8 cellular contexts compared by ENCODE assay signal in the genomic region with DNA sequence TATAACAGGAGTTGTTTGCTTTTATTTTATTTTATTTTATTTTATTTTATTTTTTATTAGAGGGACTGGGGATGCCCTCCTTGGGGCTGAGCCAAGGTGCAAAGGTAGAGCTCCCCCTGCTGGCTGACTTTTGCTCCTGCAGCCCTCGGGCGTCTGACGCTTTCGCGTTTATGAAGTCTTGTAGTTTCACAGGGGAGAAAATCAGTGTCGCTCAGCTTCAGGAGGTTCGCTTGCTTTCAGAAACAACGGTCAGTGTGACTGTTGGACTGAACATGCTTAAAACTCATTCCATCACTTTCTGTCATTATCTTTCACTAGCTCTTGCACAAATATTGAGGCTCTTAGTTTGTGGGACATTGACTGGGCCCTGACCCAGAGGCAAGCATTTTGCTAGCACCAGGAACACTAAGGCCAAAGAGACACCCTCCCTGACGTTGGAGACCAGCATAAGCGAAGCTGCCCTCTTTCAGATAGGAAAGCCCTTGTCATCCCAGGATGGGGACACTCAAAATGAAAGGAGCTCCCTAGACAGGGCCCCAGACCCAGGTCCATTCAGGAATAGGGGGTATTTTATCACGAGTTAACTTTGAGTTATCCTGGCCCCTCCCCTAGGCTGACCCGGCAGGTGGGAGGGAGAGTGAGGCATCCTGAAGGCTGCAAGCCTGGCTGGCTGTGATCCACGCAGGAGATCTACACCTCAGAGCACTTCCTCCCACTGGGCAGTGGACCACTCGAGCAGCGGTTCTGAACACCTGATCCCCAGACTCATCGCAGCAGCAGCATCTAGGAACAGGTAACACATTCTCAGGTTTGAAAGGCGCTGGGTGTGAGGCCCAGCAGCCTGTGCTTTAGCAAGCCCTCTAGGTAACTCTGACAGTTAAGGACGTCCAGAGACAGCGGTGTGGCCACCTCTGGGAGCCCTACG. TPM values are rescaled to one million over a fixed set of nuclear protein-coding genes. Genes with fewer than 3 reads are reported as not detected.
A peak's percentile ranks its signal among the peaks of the same experiment; 100 is the strongest.
DNase-seq lines count a peak whose midpoint lies in the region; ATAC-seq and TF ChIP-seq lines count a peak whose summit lies in the region.

No MANE protein-coding gene starts in this region.

- no peaks in the 10 kb centered on the region for H3K79me1 ChIP-seq in trophoblast cell (ENCODE audit: low read length)

- TF ChIP-seq EP300 in gastroesophageal sphincter (IDR thresholded peaks at IDR 0.05) (no peak), tibial nerve (IDR thresholded peaks at IDR 0.05) (peak in 1 of 2 donors; percentile 35)

- no peak overlapping the region for H4K8ac ChIP-seq in trophoblast cell (ENCODE audit: low read depth, low read length)

- H3K4me1 ChIP-seq in gastroesophageal sphincter (peaks cover 0 to 25% (median 3%) of the 10 kb centered on the region in 3 donors), trophoblast cell (ENCODE audit: control insufficient read depth in 1 of 2, insufficient read depth in 2 of 2, low read length in 2 of 2) (no peaks in the 10 kb centered on the region), tibial nerve (peaks cover 0 to 28% (median 0%) of the 10 kb centered on the region in 4 donors)

- H4K91ac ChIP-seq in trophoblast cell (ENCODE audit: low read depth, low read length) = no peak overlapping the region

- H3K4me3 ChIP-seq in gastroesophageal sphincter (no peak overlapping the region), trophoblast cell (ENCODE audit: low read depth, low read length) (no peak overlapping the region), tibial nerve (no peak overlapping the region)

- no peak overlapping the region for H3K4me2 ChIP-seq in trophoblast cell (ENCODE audit: low read length)

- H3K4ac ChIP-seq in trophoblast cell (ENCODE audit: low read depth, low read length) = no peak overlapping the region

- H3K9ac ChIP-seq in trophoblast cell (ENCODE audit: low read length) = no peak overlapping the region

- TF ChIP-seq CTCF in gastroesophageal sphincter (IDR thresholded peaks at IDR 0.05) (peak; percentile 85 to 97 (median 91)), tibial nerve (IDR thresholded peaks at IDR 0.05) (peak; percentile 76 to 97 (median 94))

- peak; percentile 63 for ATAC-seq in gastroesophageal sphincter

- H3K27ac ChIP-seq in gastroesophageal sphincter = no peak overlapping the region
- no peak overlapping the region for H3K27ac ChIP-seq in trophoblast cell (ENCODE audit: low read depth, low read length)
- H3K27ac ChIP-seq in tibial nerve = no peak overlapping the region

- H3K36me3 ChIP-seq in gastroesophageal sphincter (no peaks in the 10 kb centered on the region), trophoblast cell (ENCODE audit: control insufficient read depth in 1 of 2, insufficient read depth in 2 of 2, low read length in 2 of 2) (no peaks in the 10 kb centered on the region), tibial nerve (no peaks in the 10 kb centered on the region)

- no peak for TF ChIP-seq POLR2A in gastroesophageal sphincter (IDR thresholded peaks at IDR 0.05)
- TF ChIP-seq POLR2A in tibial nerve (IDR thresholded peaks at IDR 0.05) = no peak

- DNase-seq in NCI-H510A treated with DMSO at 0.1 percent for 48 hours (lab: John Stamatoyannopoulos, UW) = peak; percentile 88
- no peak for DNase-seq in NCI-H510A (lab: John Stamatoyannopoulos, UW)
- peak; percentile 60 for DNase-seq in HPDE6-E6E7 (ENCODE audit: extremely low spot score)
- DNase-seq in SHP77 (lab: John Stamatoyannopoulos, UW) = peak; percentile 37 to 46
- peak; percentile 62 for DNase-seq in activated T-helper 9 cell treated with anti-CD3 and anti-CD28 coated beads, Interleukin-2, amount 50 U/mL, for 16 hours (ENCODE audit: low read depth)
- peak; percentile 67 to 93 for DNase-seq in trophoblast cell
- peak; percentile 45 to 66 for DNase-seq in tibial nerve (ENCODE audit: low spot score in 2 of 2)

- H2BK12ac ChIP-seq in trophoblast cell (ENCODE audit: low read length) = no peak overlapping the region

- H2AK5ac ChIP-seq in trophoblast cell (ENCODE audit: low read length) = no peak overlapping the region

- H3K79me2 ChIP-seq in trophoblast cell (ENCODE audit: control insufficient read depth, insufficient read depth, low read length, poor library complexity) = no peaks in the 10 kb centered on the region

- H3K9me3 ChIP-seq in gastroesophageal sphincter = no peaks in the 10 kb centered on the region
- no peaks in the 10 kb centered on the region for H3K9me3 ChIP-seq in trophoblast cell (ENCODE audit: insufficient read depth, low read depth, low read length)
- no peaks in the 10 kb centered on the region for H3K9me3 ChIP-seq in tibial nerve

- H3K27me3 ChIP-seq in gastroesophageal sphincter (no peaks in the 10 kb centered on the region), trophoblast cell (ENCODE audit: insufficient read depth, low read length) (no peaks in the 10 kb centered on the region), tibial nerve (no peaks in the 10 kb centered on the region)

- H4K12ac ChIP-seq in trophoblast cell (ENCODE audit: low read depth, low read length) = no peak overlapping the region

- no peak overlapping the region for H3K14ac ChIP-seq in trophoblast cell (ENCODE audit: low read length)

- no peak overlapping the region for H3K18ac ChIP-seq in trophoblast cell (ENCODE audit: low read length)

- 2 to 27% methylated on average over 8 to 10 of the region's 20 CpGs for WGBS in gastroesophageal sphincter (ENCODE audit: low coverage in 1 of 2), 2 donors
- WGBS in trophoblast cell (ENCODE audit: extremely low coverage, insufficient coverage, insufficient read length) = no CpG with 5 or more reads among the region's 20 CpGs
- 52 to 53% methylated on average over 20 of the region's 20 CpGs for WGBS in tibial nerve, 2 donors

- no peak overlapping the region for H2AFZ ChIP-seq in trophoblast cell (ENCODE audit: insufficient read depth, low read length, poor library complexity)

- no peak overlapping the region for H2BK120ac ChIP-seq in trophoblast cell (ENCODE audit: insufficient read depth, low read length, poor library complexity)

- H3K23ac ChIP-seq in trophoblast cell (ENCODE audit: low read length) = no peak overlapping the region

- H2BK5ac ChIP-seq in trophoblast cell (ENCODE audit: low read depth, low read length, poor library complexity) = no peak overlapping the region

RNA-seq across cellular contexts. Expression of gene LGALSL, which starts 34.4 kb away (rescaled TPM):
- total RNA-seq in gastroesophageal sphincter (10 to 100 TPM in 3 of 4 donors, 1 to 10 TPM in 1; 8.3 to 18.1 (median 12.8) TPM), tibial nerve (10 to 100 TPM; 13.8 to 33.4 (median 22.4) TPM)
- polyA plus RNA-seq in trophoblast cell (2013) = 59.7 and 67.5 TPM in 2 replicates

RNA-seq across cellular contexts. Expression of gene AFTPH, which starts 35.8 kb away (rescaled TPM):
- total RNA-seq in gastroesophageal sphincter (10 to 100 TPM; 33.0 to 53.5 (median 41.6) TPM), tibial nerve (10 to 100 TPM; 27.7 to 50.3 (median 38.1) TPM)
- 21.9 and 23.3 TPM in 2 replicates for polyA plus RNA-seq in trophoblast cell (2013)
